In the genomic region with DNA sequence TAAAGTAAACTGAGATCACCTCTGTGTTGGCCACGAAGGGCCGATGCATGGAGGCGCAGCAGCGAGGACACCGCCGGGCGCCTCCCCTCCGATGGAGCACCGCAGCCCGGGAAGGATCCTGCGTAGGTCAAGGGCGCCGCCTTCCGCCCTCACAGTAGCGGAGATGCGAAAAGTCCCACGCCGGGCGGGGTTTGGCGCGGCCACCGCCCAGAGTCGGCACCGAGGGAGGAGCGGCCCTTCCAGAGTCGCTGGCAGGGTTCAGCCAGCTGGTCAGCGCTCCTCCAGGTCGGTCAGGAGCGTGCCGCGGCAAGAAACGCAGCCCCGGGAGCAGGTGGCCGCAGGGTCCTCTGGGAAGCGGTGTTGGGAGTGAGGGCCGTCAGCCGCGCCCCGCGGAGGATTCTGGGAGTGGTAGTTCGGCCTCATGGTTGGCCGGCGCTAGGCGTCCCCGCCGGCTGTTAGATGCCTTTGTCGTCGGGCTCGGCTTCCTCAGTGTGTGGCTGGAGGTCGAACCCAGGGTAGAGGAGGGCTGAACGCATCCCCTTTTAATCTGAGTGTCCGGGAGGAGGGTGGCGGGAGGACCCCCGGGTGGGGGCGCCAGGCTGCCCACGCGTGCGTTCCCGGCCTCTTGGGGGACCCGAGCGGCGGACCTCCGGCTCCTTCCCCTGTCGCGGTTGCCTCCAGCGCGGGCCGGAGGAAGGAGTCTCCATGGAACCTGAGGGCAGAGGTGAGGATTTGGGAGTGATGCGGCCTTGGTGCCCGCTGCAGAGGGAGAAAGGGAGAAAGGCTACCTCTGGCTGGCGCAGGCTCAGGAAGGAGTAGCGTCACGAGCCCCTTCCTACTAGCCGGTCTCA, we compare ENCODE assay signal across 1 cellular context.
TF ChIP-seq lines count a peak whose summit lies in the region.

TSS of gene ZNF892 (plus strand) at position 411 of the 851 bp plus-strand sequence. CDS start at position 706, 295 bp downstream.

TF ChIP-seq in Ishikawa, 13 proteins besides CTCF, POLR2A, EP300 and RAD21 (continued from another document):
- TF ChIP-seq, protein P1, sequence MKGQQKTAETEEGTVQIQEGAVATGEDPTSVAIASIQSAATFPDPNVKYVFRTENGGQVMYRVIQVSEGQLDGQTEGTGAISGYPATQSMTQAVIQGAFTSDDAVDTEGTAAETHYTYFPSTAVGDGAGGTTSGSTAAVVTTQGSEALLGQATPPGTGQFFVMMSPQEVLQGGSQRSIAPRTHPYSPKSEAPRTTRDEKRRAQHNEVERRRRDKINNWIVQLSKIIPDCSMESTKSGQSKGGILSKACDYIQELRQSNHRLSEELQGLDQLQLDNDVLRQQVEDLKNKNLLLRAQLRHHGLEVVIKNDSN (IDR thresholded peaks at IDR 0.05): peak; percentile 56; the same call in 1 of the 2 replicates
- TF ChIP-seq FOXM1 (IDR thresholded peaks at IDR 0.05; ENCODE audit: borderline replicate concordance, low read depth): no peak
- TF ChIP-seq CREB1 (IDR thresholded peaks at IDR 0.05; ENCODE audit: low read depth): peak; percentile 54; the same call in 1 of the 2 replicates
- no peak for TF ChIP-seq EGR1 (IDR thresholded peaks at IDR 0.05)
- 0 out of 2 replicates have a peak, but pooled peaks have one; percentile 60 for TF ChIP-seq TCF12 (IDR thresholded peaks at IDR 0.05; ENCODE audit: low read depth)
- peak; percentile 52; the same call in 1 of the 2 replicates for TF ChIP-seq YY1 (IDR thresholded peaks at IDR 0.05; ENCODE audit: low read depth)
